ENCODE assay signal across 20 cellular contexts in the genomic region with DNA sequence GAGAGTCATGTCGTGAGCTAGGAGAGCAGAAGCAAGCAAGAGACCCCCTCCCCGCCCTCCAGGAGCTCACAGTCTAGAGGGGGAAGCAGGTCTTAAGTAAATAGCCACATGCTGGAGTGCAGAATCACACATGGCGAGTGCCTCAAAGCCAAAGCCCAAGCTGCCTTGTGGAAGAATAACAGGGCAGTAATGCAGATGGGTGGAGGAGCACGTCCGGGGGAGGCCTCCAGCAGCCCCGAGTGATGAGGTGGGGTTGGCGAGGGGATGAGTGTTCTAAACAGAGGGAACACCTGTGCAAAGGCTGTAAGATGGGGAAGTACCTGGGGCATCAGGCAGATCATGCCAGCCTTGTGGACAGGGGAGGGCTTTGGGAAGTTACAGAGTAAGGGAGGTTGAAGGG. TPM values are rescaled to one million over a fixed set of nuclear protein-coding genes. Genes with fewer than 3 reads are reported as not detected.
DNase-seq lines count a peak whose midpoint lies in the region; ATAC-seq, FAIRE-seq and TF ChIP-seq lines count a peak whose summit lies in the region.
"Had no signal": no experiment of that assay in that cellular context is flagged by ENCODE, and none has a peak within 500 bp of the region (broad histone marks: within the 10 kb centered on the region; RNA-seq: fewer than 3 reads in every experiment).

No MANE protein-coding gene starts in this region.

- H3K36me3 Mint-ChIP-seq in activated naive CD8-positive, alpha-beta T cell treated with anti-CD3 and anti-CD28 coated beads, Interleukin-2, amount 10 ng/mL, durations not matched to agents 7 days and 5 days: no peaks in the 10 kb centered on the region
- no peaks in the 10 kb centered on the region for H3K36me3 Mint-ChIP-seq in activated naive CD8-positive, alpha-beta T cell treated with anti-CD3 and anti-CD28 coated beads, Interleukin-2, amount 50 U/mL, for 24 hours (ENCODE audit: low read depth)
- H3K36me3 Mint-ChIP-seq: CD4-positive, alpha-beta memory T cell had no signal

- 81 to 87% (median 83%) methylated on average over 7 of the region's 7 CpGs for WGBS in spleen, 5 donors

- no peaks in the 10 kb centered on the region for H3K9me3 Mint-ChIP-seq in activated naive CD8-positive, alpha-beta T cell treated with anti-CD3 and anti-CD28 coated beads, Interleukin-2, amount 10 ng/mL, durations not matched to agents 7 days and 5 days
- H3K9me3 Mint-ChIP-seq in activated naive CD8-positive, alpha-beta T cell treated with anti-CD3 and anti-CD28 coated beads, Interleukin-2, amount 50 U/mL, for 24 hours: no peaks in the 10 kb centered on the region
- H3K9me3 Mint-ChIP-seq: CD4-positive, alpha-beta memory T cell; HFFc6 had no signal

- H3K9ac ChIP-seq in kidney (ENCODE audit: low read length in 2 of 2): no peak overlapping the region

- intact Hi-C loops in kidney (cut with DNase I) (no loop called here), spleen (cut with DNase I; ENCODE audit: low total_unique reads) (no loop called here), ascending aorta (cut with DNase I) (no loop called here)

- H3K36me3 ChIP-seq in RWPE2 (ENCODE audit: low read depth): no peaks in the 10 kb centered on the region
- H3K36me3 ChIP-seq in kidney (ENCODE audit: control insufficient read depth in 1 of 2, insufficient read depth in 2 of 2, low read length in 2 of 2): no peaks in the 10 kb centered on the region
- H3K36me3 ChIP-seq in spleen: no peaks in the 10 kb centered on the region
- H3K36me3 ChIP-seq in ascending aorta: no peaks in the 10 kb centered on the region
- H3K36me3 ChIP-seq: BE2C had no signal

- no peaks in the 10 kb centered on the region for H3K9me3 ChIP-seq in RWPE2 (ENCODE audit: severe bottlenecking)
- no peaks in the 10 kb centered on the region for H3K9me3 ChIP-seq in kidney (ENCODE audit: control insufficient read depth in 1 of 2, low read length in 2 of 2)
- no peaks in the 10 kb centered on the region for H3K9me3 ChIP-seq in spleen
- no peaks in the 10 kb centered on the region for H3K9me3 ChIP-seq in ascending aorta
- H3K9me3 ChIP-seq: A549, BE2C had no signal

- no peak for FAIRE-seq in kidney (lab: Jason Lieb, UNC)
- FAIRE-seq: A549, G401.6, GM12892 had no signal

- TF ChIP-seq POLR2A in spleen (IDR thresholded peaks at IDR 0.05): no peak

- H3K27ac ChIP-seq in RWPE2 (ENCODE audit: poor library complexity, severe bottlenecking) (no peak overlapping the region), kidney (ENCODE audit: low read depth in 2 of 2, low read length in 2 of 2) (no peak overlapping the region), spleen (no peak overlapping the region), ascending aorta (no peak overlapping the region)
- H3K27ac ChIP-seq: A549, C4-2B had no signal

- no peak overlapping the region for H3K4me3 ChIP-seq in RWPE2 (ENCODE audit: severe bottlenecking)
- H3K4me3 ChIP-seq in kidney (ENCODE audit: low read length in 2 of 2): no peak overlapping the region
- H3K4me3 ChIP-seq in spleen: no peak overlapping the region
- no peak overlapping the region for H3K4me3 ChIP-seq in ascending aorta
- H3K4me3 ChIP-seq: A549 had no signal

- POLR2A ChIA-PET in activated naive CD8-positive, alpha-beta T cell treated with anti-CD3 and anti-CD28 coated beads, Interleukin-2, amount 10 ng/mL, durations not matched to agents 7 days and 5 days (lab: Charles Lee): no interaction called here

- ATAC-seq in activated naive CD8-positive, alpha-beta T cell treated with anti-CD3 and anti-CD28 coated beads, Interleukin-2, amount 10 ng/mL, durations not matched to agents 7 days and 5 days (ENCODE audit: low read depth): no peak
- ATAC-seq in activated naive CD8-positive, alpha-beta T cell treated with anti-CD3 and anti-CD28 coated beads, Interleukin-2, amount 50 U/mL, for 24 hours: no peak
- no peak for ATAC-seq in RWPE2 (ENCODE audit: low read depth)
- no peak for ATAC-seq in GM21529 (IDR thresholded peaks at IDR 0.05; ENCODE audit: unreplicated experiment)

- H3K4me1 ChIP-seq in RWPE2 (ENCODE audit: insufficient read depth, poor library complexity, severe bottlenecking) (peaks cover 8% of the 10 kb centered on the region), kidney (ENCODE audit: control insufficient read depth in 1 of 2, insufficient read depth in 1 of 2, low read depth in 1 of 2, low read length in 2 of 2) (peaks cover 0 to 3% of the 10 kb centered on the region in 2 donors), spleen (no peaks in the 10 kb centered on the region), ascending aorta (no peaks in the 10 kb centered on the region)

- H3K27me3 Mint-ChIP-seq in activated naive CD8-positive, alpha-beta T cell treated with anti-CD3 and anti-CD28 coated beads, Interleukin-2, amount 10 ng/mL, durations not matched to agents 7 days and 5 days: peaks cover 6% of the 10 kb centered on the region
- peaks cover 3% of the 10 kb centered on the region for H3K27me3 Mint-ChIP-seq in activated naive CD8-positive, alpha-beta T cell treated with anti-CD3 and anti-CD28 coated beads, Interleukin-2, amount 50 U/mL, for 24 hours

- no peak overlapping the region for H3K4me3 Mint-ChIP-seq in activated naive CD8-positive, alpha-beta T cell treated with anti-CD3 and anti-CD28 coated beads, Interleukin-2, amount 10 ng/mL, durations not matched to agents 7 days and 5 days
- H3K4me3 Mint-ChIP-seq in activated naive CD8-positive, alpha-beta T cell treated with anti-CD3 and anti-CD28 coated beads, Interleukin-2, amount 50 U/mL, for 24 hours: no peak overlapping the region
- H3K4me3 Mint-ChIP-seq: CD4-positive, alpha-beta memory T cell; HFFc6 had no signal

- H3K27ac Mint-ChIP-seq in activated naive CD8-positive, alpha-beta T cell treated with anti-CD3 and anti-CD28 coated beads, Interleukin-2, amount 10 ng/mL, durations not matched to agents 7 days and 5 days: no peak overlapping the region
- H3K27ac Mint-ChIP-seq in activated naive CD8-positive, alpha-beta T cell treated with anti-CD3 and anti-CD28 coated beads, Interleukin-2, amount 50 U/mL, for 24 hours: no peak overlapping the region
- H3K27ac Mint-ChIP-seq: CD4-positive, alpha-beta memory T cell; HFFc6 had no signal

- peak; percentile 16 for DNase-seq in activated naive CD8-positive, alpha-beta T cell treated with anti-CD3 and anti-CD28 coated beads, Interleukin-2, amount 10 ng/mL, durations not matched to agents 7 days and 5 days
- DNase-seq in activated naive CD8-positive, alpha-beta T cell treated with anti-CD3 and anti-CD28 coated beads, Interleukin-2, amount 50 U/mL, for 24 hours: no peak
- DNase-seq in RWPE2 (ENCODE audit: low spot score): peak; percentile 37
- peak; percentile 49 for DNase-seq in kidney
- peak; percentile 36 for DNase-seq in spleen
- DNase-seq in ascending aorta (ENCODE audit: low spot score in 2 of 2): no peak
- DNase-seq: BE2C; CD4-positive, alpha-beta memory T cell; DMS79 treated with DMSO at 0.1 percent for 48 hours; EL; GOT3; HCEC 1CT; HFFc6 had no signal

- H3K27me3 ChIP-seq in RWPE2 (ENCODE audit: insufficient read depth, poor library complexity, severe bottlenecking): no peaks in the 10 kb centered on the region
- H3K27me3 ChIP-seq in spleen (replicated peaks in 1 of 7): peaks cover 0 to 6% (median 0%) of the 10 kb centered on the region in 7 donors
- no peaks in the 10 kb centered on the region for H3K27me3 ChIP-seq in ascending aorta
- H3K27me3 ChIP-seq: BE2C had no signal

- H3K4me1 Mint-ChIP-seq in activated naive CD8-positive, alpha-beta T cell treated with anti-CD3 and anti-CD28 coated beads, Interleukin-2, amount 10 ng/mL, durations not matched to agents 7 days and 5 days: peaks cover 1% of the 10 kb centered on the region
- H3K4me1 Mint-ChIP-seq in activated naive CD8-positive, alpha-beta T cell treated with anti-CD3 and anti-CD28 coated beads, Interleukin-2, amount 50 U/mL, for 24 hours: peaks cover 2% of the 10 kb centered on the region
- H3K4me1 Mint-ChIP-seq: CD4-positive, alpha-beta memory T cell had no signal

- TF ChIP-seq CTCF in RWPE2 (IDR thresholded peaks at IDR 0.05; ENCODE audit: poor library complexity, severe bottlenecking) (no peak), kidney (IDR thresholded peaks at IDR 0.05; ENCODE audit: borderline replicate concordance, extremely low read depth, insufficient read depth) (no peak), spleen (IDR thresholded peaks at IDR 0.05 in 8 of 11, conservative IDR thresholded peaks at IDR 0.05 in 3 of 11) (no peak), ascending aorta (IDR thresholded peaks at IDR 0.05) (no peak)

RNA-seq across cellular contexts. Expression of gene FAIM2, which starts 9.1 kb away (rescaled TPM):
- total RNA-seq in activated naive CD8-positive, alpha-beta T cell treated with anti-CD3 and anti-CD28 coated beads, Interleukin-2, amount 10 ng/mL, durations not matched to agents 7 days and 5 days: under 1 TPM in 1 of 2 experiments, not detected in 1; 0.22 TPM
- 5.5 TPM for total RNA-seq in kidney
- polyA plus RNA-seq in kidney (ENCODE audit: insufficient read depth, low read depth, low replicate concordance): 1.3 TPM
- 1 to 10 TPM in 4 of 7 donors, under 1 TPM in 2, not detected in 1; 0.09 to 3.2 (median 1.7) TPM for total RNA-seq in spleen
- polyA plus RNA-seq in spleen: under 1 TPM; 0.04 to 0.19 (median 0.17) TPM
- 0.75 TPM for total RNA-seq in ascending aorta
- total RNA-seq: HT1080 had no signal

RNA-seq across cellular contexts. Expression of gene AQP2, which starts 37.7 kb away (rescaled TPM):
- total RNA-seq in activated naive CD8-positive, alpha-beta T cell treated with anti-CD3 and anti-CD28 coated beads, Interleukin-2, amount 10 ng/mL, durations not matched to agents 7 days and 5 days: not detected
- 122 TPM for total RNA-seq in kidney
- 666 TPM for polyA plus RNA-seq in kidney (ENCODE audit: insufficient read depth, low read depth, low replicate concordance)
- total RNA-seq in spleen: not detected
- polyA plus RNA-seq in spleen: not detected
- not detected for total RNA-seq in ascending aorta
- total RNA-seq: CD4-positive, alpha-beta memory T cell; HFFc6; HT1080 had no signal
- polyA plus RNA-seq: A549; AG04450; CD4-positive, alpha-beta memory T cell had no signal

RNA-seq across cellular contexts. Expression of gene AQP5, which starts 48.8 kb away (rescaled TPM):
- total RNA-seq in activated naive CD8-positive, alpha-beta T cell treated with anti-CD3 and anti-CD28 coated beads, Interleukin-2, amount 10 ng/mL, durations not matched to agents 7 days and 5 days: not detected
- total RNA-seq in kidney (0.91 TPM), spleen (under 1 TPM in 3 of 7 donors, not detected in 4; 0.26 to 0.46 (median 0.30) TPM), ascending aorta (not detected)
- polyA plus RNA-seq in kidney (ENCODE audit: insufficient read depth, low read depth, low replicate concordance) (0.99 TPM), spleen (under 1 TPM in 2 of 3 donors, not detected in 1; 0.05 to 0.45 TPM)
- total RNA-seq: CD4-positive, alpha-beta memory T cell; HFFc6; HT1080 had no signal
- polyA plus RNA-seq: A549; AG04450; CD4-positive, alpha-beta memory T cell had no signal

RNA-seq across cellular contexts. Expression of gene AQP6, which starts 59.9 kb away (rescaled TPM):
- total RNA-seq in activated naive CD8-positive, alpha-beta T cell treated with anti-CD3 and anti-CD28 coated beads, Interleukin-2, amount 10 ng/mL, durations not matched to agents 7 days and 5 days: not detected
- total RNA-seq in kidney: 12.0 TPM
- polyA plus RNA-seq in kidney (ENCODE audit: insufficient read depth, low read depth, low replicate concordance): 74.1 TPM
- total RNA-seq in spleen: under 1 TPM in 1 of 7 donors, not detected in 6; 0.36 TPM
- under 1 TPM in 1 of 3 donors, not detected in 2; 0.03 TPM for polyA plus RNA-seq in spleen
- total RNA-seq in ascending aorta: not detected
- total RNA-seq: CD4-positive, alpha-beta memory T cell; HFFc6; HT1080 had no signal
- polyA plus RNA-seq: AG04450; CD4-positive, alpha-beta memory T cell had no signal

Comparison
In these comparisons a context has a peak if more than half of its experiments do, and no peak if none do; other contexts are left out.
1. DNase-seq: peak in activated naive CD8-positive, alpha-beta T cell treated with anti-CD3 and anti-CD28 coated beads, Interleukin-2, amount 10 ng/mL, durations not matched to agents 7 days and 5 days (single experiment), RWPE2 (single experiment), kidney (single experiment) and spleen (single experiment); none in activated naive CD8-positive, alpha-beta T cell treated with anti-CD3 and anti-CD28 coated beads, Interleukin-2, amount 50 U/mL, for 24 hours (single experiment) and ascending aorta (0 of 2).
2. RNA of gene AQP2, which starts 37.7 kb away (total RNA-seq): 122 TPM in kidney (single experiment); not detected in activated naive CD8-positive, alpha-beta T cell treated with anti-CD3 and anti-CD28 coated beads, Interleukin-2, amount 10 ng/mL, durations not matched to agents 7 days and 5 days, not detected in spleen and not detected in ascending aorta (single experiment); every median in the first group is over 100 times any median in the second.